In genomic region chr19:14589428-14589827, GRCh38 we compare ENCODE assay signal across 10 cellular contexts. TPM values are rescaled to one million over a fixed set of nuclear protein-coding genes. Genes with fewer than 3 reads are reported as not detected.
"Had no signal": no experiment of that assay in that cellular context is flagged by ENCODE, and none has a peak within 500 bp of the region (broad histone marks: within the 10 kb centered on the region; RNA-seq: fewer than 3 reads in every experiment).

No MANE protein-coding gene starts in this region.

RNA-seq across cellular contexts. Expression of gene CLEC17A, which starts 6.5 kb away (rescaled TPM):
- total RNA-seq: adrenal gland; cardiac muscle cell; endodermal cell; epithelial cell of proximal tubule; lower lobe of right lung; myocyte; osteocyte; psoas muscle; T-helper 1 cell treated with Interleukin-12 subunit alpha and Interleukin-12 subunit beta and Interleukin-4 antibody, amounts not matched to agents 30 ng/mL and 1 ng/mL, for 36 hours; vagina had no signal
- polyA plus RNA-seq: cardiac muscle cell had no signal
